Comparison of ENCODE assay signal across 16 cellular contexts in the genomic region with DNA sequence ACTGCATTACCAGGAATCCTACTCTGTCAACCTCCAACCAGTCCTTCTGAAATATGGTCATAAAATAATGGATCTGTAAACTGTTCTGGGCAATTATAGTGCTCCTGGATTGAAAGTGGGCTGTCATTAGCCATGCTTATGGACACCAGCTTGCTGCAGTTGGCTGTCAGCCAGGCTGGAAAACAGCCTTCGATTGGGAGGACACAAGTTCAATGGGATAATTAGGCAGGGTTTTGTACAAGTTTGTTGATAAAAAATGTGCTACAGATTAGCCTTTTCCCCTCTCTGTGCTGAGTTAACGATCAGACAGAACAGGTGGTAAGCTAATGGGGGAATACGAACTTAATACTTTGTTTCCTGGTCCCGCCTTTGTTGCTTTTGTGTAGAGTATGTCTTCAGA.
DNase-seq lines count a peak whose midpoint lies in the region; ATAC-seq and TF ChIP-seq lines count a peak whose summit lies in the region.
"Had no signal": no experiment of that assay in that cellular context is flagged by ENCODE, and none has a peak within 500 bp of the region (broad histone marks: within the 10 kb centered on the region; RNA-seq: fewer than 3 reads in every experiment).

No MANE protein-coding gene starts in this region.

- H3K18ac ChIP-seq in mesenchymal stem cell (ENCODE audit: low read depth in 1 of 2, low read length in 2 of 2) = peak overlapping the region in 1 of 2 experiments; percentile 48

- H3K14ac ChIP-seq in mesenchymal stem cell (ENCODE audit: low read length in 2 of 2) = peak overlapping the region in 1 of 2 experiments; percentile 32

- no peaks in the 10 kb centered on the region for H3K27me3 ChIP-seq in mesenchymal stem cell (ENCODE audit: control insufficient read depth in 1 of 2, insufficient read depth in 1 of 2, low read length in 2 of 2)

- no peak for TF ChIP-seq CTCF in HFF-Myc (IDR thresholded peaks at IDR 0.05; ENCODE audit: low read depth, low read length, missing control alignments)

- H2AK5ac ChIP-seq in mesenchymal stem cell (ENCODE audit: low read length, severe bottlenecking) = no peak overlapping the region

- no peak overlapping the region for H3K4me3 ChIP-seq in HFF-Myc (replicated peaks; ENCODE audit: low read depth, low read length)
- no peak overlapping the region for H3K4me3 ChIP-seq in mesenchymal stem cell (ENCODE audit: insufficient read depth in 1 of 2, low read depth in 1 of 2, low read length in 2 of 2)

- in situ Hi-C loops in G401 (cut with HindIII; ENCODE audit: low sequenced_read_pairs) = no loop called here

- no peak for ATAC-seq in stimulated activated naive B cell treated with anti-CD40 and anti-IgM and Interleukin-4, amounts not matched to agents 10 μg/mL and 1 μg/mL and 100 μg/mL, for 72 hours (replicated peaks)
- ATAC-seq: esophagus mucosa had no signal

- no peak overlapping the region for H2BK120ac ChIP-seq in mesenchymal stem cell (ENCODE audit: low read depth, low read length)

- H4K8ac ChIP-seq in mesenchymal stem cell (ENCODE audit: low read length) = no peak overlapping the region

- DNase-seq in HFF-Myc (ENCODE audit: extremely low read depth, low read depth) (peak; percentile 26), NCI-H187 treated with DMSO at 0.1 percent for 48 hours (lab: John Stamatoyannopoulos, UW) (peak; percentile 22), NCI-H748 (lab: John Stamatoyannopoulos, UW; ENCODE audit: unreplicated experiment) (peak; percentile 99), mesenchymal stem cell (peak; percentile 17), G401 (ENCODE audit: low spot score) (no peak)
- DNase-seq in stimulated activated naive B cell treated with anti-CD40 and anti-IgM and Interleukin-4, amounts not matched to agents 10 μg/mL and 1 μg/mL and 100 μg/mL, for 72 hours = no peak
- no peak for DNase-seq in activated CD4-positive, alpha-beta T cell treated with anti-CD3 and anti-CD28 coated beads for 1 hour
- DNase-seq: activated CD4-positive, CD25-positive, alpha-beta regulatory T cell treated with anti-CD3 and anti-CD28 coated beads, Interleukin-2, amount 50 U/mL, for 72 hours; activated gamma-delta T cell treated with Interleukin-2 at 50 U/mL for 16 hours; DND-41; glutamatergic neuron; NCI-H526 treated with DMSO at 0.1 percent for 48 hours had no signal

- H3K4me2 ChIP-seq in mesenchymal stem cell (ENCODE audit: low read length, poor library complexity, severe bottlenecking) = no peak overlapping the region

- peaks cover 19 to 27% of the 10 kb centered on the region in 2 donors for H3K27me3 Mint-ChIP-seq in stimulated activated naive B cell treated with anti-CD40 and anti-IgM and Interleukin-4, amounts not matched to agents 10 μg/mL and 1 μg/mL and 100 μg/mL, for 72 hours

- no peaks in the 10 kb centered on the region for H3K4me1 ChIP-seq in mesenchymal stem cell (ENCODE audit: control insufficient read depth, insufficient read depth, low read depth, low read length)

- no peak overlapping the region for H4K91ac ChIP-seq in mesenchymal stem cell (ENCODE audit: low read length)

- no peak overlapping the region for H2BK5ac ChIP-seq in mesenchymal stem cell (ENCODE audit: low read depth, low read length, poor library complexity, severe bottlenecking)

- H3K4ac ChIP-seq in mesenchymal stem cell (ENCODE audit: low read depth in 1 of 2, low read length in 2 of 2) = no peak overlapping the region

- H2AFZ ChIP-seq in mesenchymal stem cell (ENCODE audit: low read depth, low read length) = no peak overlapping the region

- 25% methylated on average over 1 of the region's 4 CpGs for WGBS in mesenchymal stem cell

- no peak overlapping the region for H3K27ac Mint-ChIP-seq in stimulated activated naive B cell treated with anti-CD40 and anti-IgM and Interleukin-4, amounts not matched to agents 10 μg/mL and 1 μg/mL and 100 μg/mL, for 72 hours
- H3K27ac Mint-ChIP-seq: memory B cell; T-helper 1 cell treated with Interleukin-12 subunit alpha and Interleukin-12 subunit beta and Interleukin-4 antibody, amounts not matched to agents 30 μg/mL and 1 μg/mL, for 36 hours had no signal

- peak overlapping the region in 1 of 2 experiments; percentile 71 for H2BK12ac ChIP-seq in mesenchymal stem cell (ENCODE audit: low read length in 2 of 2)

- no peaks in the 10 kb centered on the region for H3K79me1 ChIP-seq in mesenchymal stem cell (replicated peaks; ENCODE audit: low read length, poor library complexity, severe bottlenecking)

- peaks cover 0 to 4% of the 10 kb centered on the region in 2 donors for H3K36me3 Mint-ChIP-seq in stimulated activated naive B cell treated with anti-CD40 and anti-IgM and Interleukin-4, amounts not matched to agents 10 μg/mL and 1 μg/mL and 100 μg/mL, for 72 hours
- H3K36me3 Mint-ChIP-seq: memory B cell had no signal

- H3K27ac ChIP-seq in mesenchymal stem cell (ENCODE audit: low read length, poor library complexity, severe bottlenecking) = no peak overlapping the region

- H3K9me3 Mint-ChIP-seq in stimulated activated naive B cell treated with anti-CD40 and anti-IgM and Interleukin-4, amounts not matched to agents 10 μg/mL and 1 μg/mL and 100 μg/mL, for 72 hours = peaks cover 9 to 16% of the 10 kb centered on the region in 2 donors

- H3K23ac ChIP-seq in mesenchymal stem cell (ENCODE audit: low read length in 2 of 2) = no peak overlapping the region

- H3K36me3 ChIP-seq in mesenchymal stem cell (ENCODE audit: control insufficient read depth in 1 of 2, insufficient read depth in 2 of 2, low read depth in 1 of 2, low read length in 2 of 2) = no peaks in the 10 kb centered on the region

- peaks cover 35% of the 10 kb centered on the region for H3K9me3 ChIP-seq in mesenchymal stem cell (ENCODE audit: control insufficient read depth, low read length)

- H2BK15ac ChIP-seq in mesenchymal stem cell (ENCODE audit: low read depth, poor library complexity, severe bottlenecking) = no peak overlapping the region

- no peak overlapping the region for H3K4me3 Mint-ChIP-seq in stimulated activated naive B cell treated with anti-CD40 and anti-IgM and Interleukin-4, amounts not matched to agents 10 μg/mL and 1 μg/mL and 100 μg/mL, for 72 hours
- H3K4me3 Mint-ChIP-seq: memory B cell; neural crest cell; T-helper 1 cell treated with Interleukin-12 subunit alpha and Interleukin-12 subunit beta and Interleukin-4 antibody, amounts not matched to agents 30 μg/mL and 1 μg/mL, for 36 hours had no signal

- H3K4me1 Mint-ChIP-seq in stimulated activated naive B cell treated with anti-CD40 and anti-IgM and Interleukin-4, amounts not matched to agents 10 μg/mL and 1 μg/mL and 100 μg/mL, for 72 hours = no peaks in the 10 kb centered on the region
- H3K4me1 Mint-ChIP-seq: memory B cell, neural crest cell had no signal

- H3K9ac ChIP-seq in mesenchymal stem cell (ENCODE audit: low read length) = no peak overlapping the region

Comparison
In these comparisons a context has a peak if more than half of its experiments do, and no peak if none do; other contexts are left out.
1. DNase-seq: peak in HFF-Myc (single experiment), NCI-H187 treated with DMSO at 0.1 percent for 48 hours (single experiment), NCI-H748 (single experiment) and mesenchymal stem cell (single experiment); none in stimulated activated naive B cell treated with anti-CD40 and anti-IgM and Interleukin-4, amounts not matched to agents 10 μg/mL and 1 μg/mL and 100 μg/mL, for 72 hours (single experiment), G401 (single experiment) and activated CD4-positive, alpha-beta T cell treated with anti-CD3 and anti-CD28 coated beads for 1 hour (single experiment).